8 cellular contexts compared by ENCODE assay signal in genomic region chr1:1959840-1960479, GRCh38. TPM values are rescaled to one million over a fixed set of nuclear protein-coding genes. Genes with fewer than 3 reads are reported as not detected.
A peak's percentile ranks its signal among the peaks of the same experiment; 100 is the strongest.
DNase-seq lines count a peak whose midpoint lies in the region; ATAC-seq, FAIRE-seq and TF ChIP-seq lines count a peak whose summit lies in the region.

No MANE protein-coding gene starts in this region.

- H3K4me3 ChIP-seq in coronary artery (no peak overlapping the region), left lung (no peak overlapping the region)

- H3K36me3 ChIP-seq in left lung, result no peaks in the 10 kb centered on the region

- TF ChIP-seq POLR2A in GM12891 (IDR thresholded peaks at IDR 0.05; ENCODE audit: low read depth, low read length), result no peak

- peaks cover 0 to 65% of the 10 kb centered on the region in 2 donors for H3K27me3 ChIP-seq in left lung

- TF ChIP-seq CTCF in coronary artery (IDR thresholded peaks at IDR 0.05) (peak; percentile 20), left lung (IDR thresholded peaks at IDR 0.05) (peak; percentile 75 to 78)

- H3K9me3 ChIP-seq in left lung, result no peaks in the 10 kb centered on the region

- DNase-seq in A172 (ENCODE audit: low spot score) (peak; percentile 53), GM12891 (ENCODE audit: insufficient read length, low spot score) (peak; percentile 91), NCI-H345 treated with DMSO at 0.1 percent for 48 hours (lab: John Stamatoyannopoulos, UW; ENCODE audit: unreplicated experiment) (peak; percentile 66), coronary artery (ENCODE audit: low spot score) (no peak), left lung (peak; percentile 80 to 93)
- peak; percentile 90 for DNase-seq in activated CD4-positive, alpha-beta T cell treated with anti-CD3 and anti-CD28 coated beads for 48 hours
- peak in 2 of 3 donors; percentile 18 to 66 for DNase-seq in stimulated activated CD4-positive, alpha-beta T cell treated with anti-CD3 and anti-CD28 coated beads, TNF-alpha, amount 100 ng/mL, for 1 hour (ENCODE audit: low read depth in 3 of 3, low spot score in 1 of 3)

- H3K4me1 ChIP-seq in left lung, result peaks cover 6 to 7% of the 10 kb centered on the region in 2 donors

- peak; percentile 78 for FAIRE-seq in GM12891 (lab: Jason Lieb, UNC)

- H3K27ac ChIP-seq in coronary artery (no peak overlapping the region), left lung (no peak overlapping the region)

- ATAC-seq in left lung (peak; percentile 95), GM21367 (IDR thresholded peaks at IDR 0.05; ENCODE audit: unreplicated experiment) (no peak)

- intact Hi-C loops in left lung (cut with DNase I), result no loop called here

TF ChIP-seq in GM12891, 5 proteins besides CTCF, POLR2A, EP300 and RAD21:
- TF ChIP-seq TAF1 (IDR thresholded peaks at IDR 0.05; ENCODE audit: low read depth, low read length) (no peak), POLR2AphosphoS5 (IDR thresholded peaks at IDR 0.05; ENCODE audit: low read depth, low read length) (no peak), POU2F2 (IDR thresholded peaks at IDR 0.05; ENCODE audit: low read depth, low read length) (no peak), SPI1 (IDR thresholded peaks at IDR 0.05; ENCODE audit: low read depth, low read length) (no peak), PAX5 (IDR thresholded peaks at IDR 0.05; ENCODE audit: insufficient read depth, low read length, severe bottlenecking) (no peak)

RNA-seq across cellular contexts. Expression of gene TMEM52, which starts 40.9 kb away (rescaled TPM):
- total RNA-seq in A172 (2014; rRNA removed; shearing (Covaris generic)), result not detected in 2 replicates
- polyA plus RNA-seq in GM12891 (2012; ENCODE audit: low read depth, missing spikeins), result 0.10 TPM
- total RNA-seq in left lung, result 1 to 10 TPM; 1.2 to 1.6 TPM

RNA-seq across cellular contexts. Expression of gene CFAP74, which starts 43.6 kb away (rescaled TPM):
- not detected in 2 replicates for total RNA-seq in A172 (2014; rRNA removed; shearing (Covaris generic))
- polyA plus RNA-seq in GM12891 (2012; ENCODE audit: low read depth, missing spikeins), result not detected
- total RNA-seq in left lung, result 1 to 10 TPM in 1 of 2 donors, under 1 TPM in 1; 0.23 to 2.6 TPM

RNA-seq across cellular contexts. Expression of gene CALML6, which starts 44.9 kb away (rescaled TPM):
- not detected in 2 replicates for total RNA-seq in A172 (2014; rRNA removed; shearing (Covaris generic))
- polyA plus RNA-seq in GM12891 (2012; ENCODE audit: low read depth, missing spikeins), result 0.18 TPM
- total RNA-seq in left lung, result 1 to 10 TPM in 1 of 2 donors, under 1 TPM in 1; 0.67 to 1.0 TPM

RNA-seq across cellular contexts. Expression of gene GABRD, which starts 59.2 kb away (rescaled TPM):
- total RNA-seq in A172 (2014; rRNA removed; shearing (Covaris generic)), result 0.07 and 0.26 TPM in 2 replicates
- polyA plus RNA-seq in GM12891 (2012; ENCODE audit: low read depth, missing spikeins), result not detected
- under 1 TPM; 0.31 to 0.50 TPM for total RNA-seq in left lung
